Comparison of ENCODE assay signal across 9 cellular contexts in the genomic region with DNA sequence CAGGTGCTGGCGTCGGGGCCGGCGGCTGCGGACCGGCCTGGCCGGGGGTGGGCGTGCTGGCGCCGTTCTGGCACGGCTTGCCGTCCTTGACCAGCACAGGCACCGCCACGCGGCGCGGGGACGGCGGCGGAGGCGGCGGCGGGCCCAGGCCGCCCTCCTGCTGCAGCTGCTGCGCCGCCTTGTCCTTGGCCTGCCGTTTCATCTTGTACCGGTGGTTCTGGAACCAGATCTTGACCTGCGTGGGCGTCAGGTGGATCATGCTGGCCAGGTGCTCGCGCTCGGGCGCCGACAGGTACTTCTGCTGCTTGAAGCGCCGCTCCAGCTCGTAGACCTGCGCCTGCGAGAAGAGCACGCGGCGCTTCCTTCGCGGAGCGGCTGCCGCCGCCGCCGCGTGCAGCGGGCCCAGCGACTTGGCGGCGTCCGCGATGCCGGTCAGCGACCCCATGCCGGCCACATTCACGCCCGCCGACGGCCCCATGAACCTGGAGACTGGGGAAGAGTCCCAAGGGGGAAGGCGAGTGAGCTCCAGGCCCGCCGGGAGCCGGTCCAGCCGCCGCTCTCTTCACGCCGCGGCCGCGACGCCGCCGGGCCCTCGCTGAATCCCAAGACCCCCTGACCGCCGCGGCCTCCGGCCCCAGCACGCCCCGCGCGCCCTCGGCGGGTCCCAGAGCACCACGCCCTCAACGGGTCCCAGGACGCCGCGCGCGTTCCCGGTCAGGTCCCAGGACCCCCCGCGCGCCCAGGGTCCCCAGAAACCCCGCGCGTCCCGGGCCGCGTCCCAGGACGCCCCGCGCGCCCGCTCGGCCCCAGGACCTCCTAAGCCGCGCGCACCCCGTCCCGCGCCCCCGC. TPM values are rescaled to one million over a fixed set of nuclear protein-coding genes. Genes with fewer than 3 reads are reported as not detected.
DNase-seq lines count a peak whose midpoint lies in the region; ATAC-seq and TF ChIP-seq lines count a peak whose summit lies in the region.
"Had no signal": no experiment of that assay in that cellular context is flagged by ENCODE, and none has a peak within 500 bp of the region (broad histone marks: within the 10 kb centered on the region; RNA-seq: fewer than 3 reads in every experiment).

No MANE protein-coding gene starts in this region.

- no peak for ATAC-seq in IMR-90 (ENCODE audit: low read depth)
- no peak for ATAC-seq in GM19324 (IDR thresholded peaks at IDR 0.05; ENCODE audit: low FRiP score, unreplicated experiment)

- H3K36me3 Mint-ChIP-seq in neural progenitor cell: no peaks in the 10 kb centered on the region

- H3K4me3 ChIP-seq in IMR-90 (ENCODE audit: insufficient read depth, low read depth, low read length): peak overlapping the region; percentile 19; the same call in 1 of the 2 replicates
- no peak overlapping the region for H3K4me3 ChIP-seq in mammary epithelial cell (replicated peaks in 1 of 3; ENCODE audit: insufficient read depth in 1 of 3, low read depth in 2 of 3, low read length in 3 of 3)
- peak overlapping the region; percentile 29 for H3K4me3 ChIP-seq in neural progenitor cell
- H3K4me3 ChIP-seq in MM.1S (ENCODE audit: low read length): no peak overlapping the region

- no peak overlapping the region for H4K5ac ChIP-seq in IMR-90 (ENCODE audit: low read depth, low read length)

- H3K79me2 ChIP-seq in mammary epithelial cell (ENCODE audit: insufficient read depth, low read length): no peaks in the 10 kb centered on the region
- no peaks in the 10 kb centered on the region for H3K79me2 ChIP-seq in neural progenitor cell (ENCODE audit: low read depth)
- no peaks in the 10 kb centered on the region for H3K79me2 ChIP-seq in MM.1S (ENCODE audit: low read length)

- H3K4me1 ChIP-seq in IMR-90 (ENCODE audit: control insufficient read depth, insufficient read depth, low read length) (peaks cover 2% of the 10 kb centered on the region; the same call in 1 of the 2 replicates), mammary epithelial cell (ENCODE audit: insufficient read depth, low read length) (peaks cover 9% of the 10 kb centered on the region), neural progenitor cell (peaks cover 9% of the 10 kb centered on the region), MM.1S (ENCODE audit: low read length) (no peaks in the 10 kb centered on the region)

- H3K27ac ChIP-seq in IMR-90 (ENCODE audit: insufficient read depth, low read length) (no peak overlapping the region), mammary epithelial cell (ENCODE audit: insufficient read depth, low read depth, low read length) (no peak overlapping the region), neural progenitor cell (no peak overlapping the region), MM.1S (ENCODE audit: low read length) (no peak overlapping the region)

- no peak overlapping the region for H2BK15ac ChIP-seq in IMR-90 (ENCODE audit: low read depth, low read length)

- H2AFZ ChIP-seq in IMR-90 (replicated peaks; ENCODE audit: low read length, poor library complexity) (peak overlapping the region; percentile 77), mammary epithelial cell (ENCODE audit: low read depth, low read length) (peak overlapping the region; percentile 65), neural progenitor cell (replicated peaks) (peak overlapping the region; percentile 89), MM.1S (ENCODE audit: low read length) (no peak overlapping the region)

- H3K9me3 ChIP-seq in IMR-90 (ENCODE audit: control insufficient read depth, insufficient read depth, low read length) (peaks cover 18% of the 10 kb centered on the region), mammary epithelial cell (replicated peaks; ENCODE audit: insufficient read depth, low read length) (no peaks in the 10 kb centered on the region), neural progenitor cell (ENCODE audit: low read depth) (no peaks in the 10 kb centered on the region), MM.1S (replicated peaks; ENCODE audit: insufficient read depth, low read length) (no peaks in the 10 kb centered on the region)

- no peaks in the 10 kb centered on the region for H3K36me3 ChIP-seq in IMR-90 (ENCODE audit: control insufficient read depth, insufficient read depth, low read length)
- no peaks in the 10 kb centered on the region for H3K36me3 ChIP-seq in mammary epithelial cell (ENCODE audit: insufficient read depth, low read length)
- H3K36me3 ChIP-seq in neural progenitor cell: no peaks in the 10 kb centered on the region
- H3K36me3 ChIP-seq in MM.1S (replicated peaks; ENCODE audit: insufficient read depth, low read length): no peaks in the 10 kb centered on the region

- no peak overlapping the region for H3K4me3 Mint-ChIP-seq in neural progenitor cell

- H3F3A ChIP-seq in neural progenitor cell (ENCODE audit: low read depth) (peaks cover 22% of the 10 kb centered on the region), MM.1S (ENCODE audit: insufficient read depth, low read length) (no peaks in the 10 kb centered on the region)

- H3K27ac Mint-ChIP-seq in neural progenitor cell: no peak overlapping the region

- peaks cover 7% of the 10 kb centered on the region for H3K4me1 Mint-ChIP-seq in neural progenitor cell

- peaks cover 75% of the 10 kb centered on the region for H3K27me3 Mint-ChIP-seq in neural progenitor cell (ENCODE audit: insufficient read depth, low read depth)

- DNase-seq in ELF-1 (ENCODE audit: low read depth, low spot score) (peak; percentile 65), IMR-90 (no peak), mammary epithelial cell (peak; percentile 25), neural progenitor cell (ENCODE audit: low spot score) (peak; percentile 64), cerebellar nuclear complex (lab: John Stamatoyannopoulos, UW) (no peak), NCI-H1048 (lab: John Stamatoyannopoulos, UW) (no peak), MM.1S (no peak)

- H3K9ac ChIP-seq in IMR-90 (ENCODE audit: low read depth, low read length): no peak overlapping the region
- H3K9ac ChIP-seq in mammary epithelial cell (ENCODE audit: insufficient read depth, low read length): no peak overlapping the region
- no peak overlapping the region for H3K9ac ChIP-seq in neural progenitor cell
- no peak overlapping the region for H3K9ac ChIP-seq in MM.1S (ENCODE audit: low read length)

- no peaks in the 10 kb centered on the region for H3K9me2 ChIP-seq in MM.1S (replicated peaks; ENCODE audit: insufficient read depth, low read length)

- H3K9me3 Mint-ChIP-seq in neural progenitor cell: no peaks in the 10 kb centered on the region

- H3K4ac ChIP-seq in IMR-90 (ENCODE audit: low read depth, low read length): no peak overlapping the region

- H3K18ac ChIP-seq in IMR-90 (ENCODE audit: low read depth, low read length): no peak overlapping the region

- CTCF ChIA-PET in IMR-90 (lab: Yijun Ruan, JAX): interaction anchor here (1.0 kb wide), 1 partner anchor 61 kb away, joined by 3 read pairs; no protein-coding TSS in a partner anchor
- CTCF ChIA-PET in mammary epithelial cell (lab: Charles Lee; ENCODE audit: low non-redundant PET): no interaction called here

- no peak overlapping the region for H2BK20ac ChIP-seq in IMR-90 (ENCODE audit: low read depth, low read length)

- in situ Hi-C loops in IMR-90 (cut with MboI; ENCODE audit: low sequenced_read_pairs) (no loop called here), mammary epithelial cell (cut with MboI; ENCODE audit: low sequenced_read_pairs in 2 of 2) (no loop called here)

- H4K91ac ChIP-seq in IMR-90 (ENCODE audit: insufficient read depth, low read depth, low read length): no peak overlapping the region

- H2AK9ac ChIP-seq in IMR-90 (replicated peaks; ENCODE audit: low read depth, low read length, poor library complexity): no peak overlapping the region

- TF ChIP-seq POLR2A in IMR-90 (IDR thresholded peaks at IDR 0.05; ENCODE audit: low read depth, low read length): no peak

- no peaks in the 10 kb centered on the region for H3K79me1 ChIP-seq in IMR-90 (ENCODE audit: low read depth in 1 of 2, low read length in 2 of 2)

- no peak overlapping the region for H3K56ac ChIP-seq in IMR-90 (ENCODE audit: extremely low read depth, insufficient read depth, low read length)

- TF ChIP-seq CTCF in IMR-90 (conservative IDR thresholded peaks at IDR 0.05; ENCODE audit: low read depth, low read length): no peak
- TF ChIP-seq CTCF in mammary epithelial cell (conservative IDR thresholded peaks at IDR 0.05 in 1 of 2, IDR thresholded peaks at IDR 0.05 in 1 of 2; ENCODE audit: extremely low read depth in 1 of 2, insufficient read depth in 1 of 2, low read depth in 1 of 2, low read length in 2 of 2): no peak
- TF ChIP-seq CTCF in neural progenitor cell (IDR thresholded peaks at IDR 0.05): no peak
- TF ChIP-seq CTCF in MM.1S (IDR thresholded peaks at IDR 0.05; ENCODE audit: low read length): no peak

- POLR2A ChIA-PET in IMR-90 (lab: Charles Lee; ENCODE audit: unreplicated experiment): no interaction called here

- H2BK5ac ChIP-seq in IMR-90 (ENCODE audit: low read depth, low read length, poor library complexity, severe bottlenecking): no peak overlapping the region

- H3K14ac ChIP-seq in IMR-90 (replicated peaks; ENCODE audit: low read depth, low read length): no peak overlapping the region

- dilution Hi-C loops in IMR-90 (cut with HindIII; ENCODE audit: low sequenced_read_pairs, unreplicated experiment) (no loop called here), mammary epithelial cell (cut with HindIII; ENCODE audit: low sequenced_read_pairs) (no loop called here)

- no peak overlapping the region for H2AK5ac ChIP-seq in IMR-90 (ENCODE audit: low read depth, low read length)

- no peak overlapping the region for H2BK120ac ChIP-seq in IMR-90 (ENCODE audit: low read depth, low read length)

- WGBS in IMR-90 (ENCODE audit: extremely low coverage in 2 of 2, insufficient read length in 1 of 2), 2 experiments: 3% methylated on average over 71 of the region's 119 CpGs; no CpG with 5 or more reads in 1 of the 2 experiments
- 7% methylated on average over 3 of the region's 119 CpGs for WGBS in mammary epithelial cell (ENCODE audit: low coverage, missing lambda C conversion rate)

- H3K4me2 ChIP-seq in IMR-90 (ENCODE audit: low read depth, low read length) (peak overlapping the region; percentile 74; the same call in 1 of the 2 replicates), mammary epithelial cell (ENCODE audit: insufficient read depth, low read depth, low read length) (peak overlapping the region; percentile 69), neural progenitor cell (peak overlapping the region; percentile 39), MM.1S (ENCODE audit: low read depth, low read length) (no peak overlapping the region)

- H3K27me3 ChIP-seq in IMR-90 (ENCODE audit: control insufficient read depth, insufficient read depth, low read length) (peaks cover 79% of the 10 kb centered on the region), mammary epithelial cell (ENCODE audit: insufficient read depth, low read length) (peaks cover 46% of the 10 kb centered on the region), neural progenitor cell (peaks cover 100% of the 10 kb centered on the region), MM.1S (replicated peaks; ENCODE audit: insufficient read depth, low read length) (no peaks in the 10 kb centered on the region)

- no peak overlapping the region for H3K23ac ChIP-seq in IMR-90 (ENCODE audit: low read depth, low read length)

- BruUV-seq in IMR-90 (replicated peaks; lab: Mats Ljungman, UMichigan) (no TSS peak), mammary epithelial cell (replicated peaks; lab: Mats Ljungman, UMichigan) (no TSS peak)

- intact Hi-C loops in IMR-90 (cut with micrococcal nuclease): loop anchor here (10.0 kb wide), 1 partner anchor 161 kb away; no protein-coding TSS in a partner anchor
- intact Hi-C loops in mammary epithelial cell (cut with micrococcal nuclease): loop anchor here (5.0 kb wide), 1 partner anchor 94 kb away; a partner anchor contains a TSS

- TF ChIP-seq RAD21 in IMR-90 (IDR thresholded peaks at IDR 0.05; ENCODE audit: low read length): no peak

- H3K9me1 ChIP-seq in IMR-90 (ENCODE audit: insufficient read depth, low read length): no peaks in the 10 kb centered on the region

- H4K8ac ChIP-seq in IMR-90 (ENCODE audit: low read depth in 2 of 2, low read length in 2 of 2): no peak overlapping the region

- H4K20me1 ChIP-seq in IMR-90 (ENCODE audit: insufficient read depth, low read length): no peaks in the 10 kb centered on the region
- peaks cover 6% of the 10 kb centered on the region for H4K20me1 ChIP-seq in mammary epithelial cell (ENCODE audit: insufficient read depth, low read length)
- peaks cover 78% of the 10 kb centered on the region for H4K20me1 ChIP-seq in neural progenitor cell (ENCODE audit: low read depth)
- H4K20me1 ChIP-seq in MM.1S (ENCODE audit: insufficient read depth, low read length): no peaks in the 10 kb centered on the region

RNA-seq across cellular contexts. Expression of a gene that starts 1.1 kb away (rescaled TPM):
- not detected in 2 replicates for total RNA-seq in IMR-90 (2012; rRNA removed)
- polyA plus RNA-seq in IMR-90 (2012; rRNA removed): not detected in 2 replicates
- polyA plus RNA-seq in IMR-90 (2012; cell fraction: cytosol; rRNA removed): not detected in 2 replicates
- polyA plus RNA-seq in IMR-90 (2012; cell fraction: nucleus; rRNA removed; ENCODE audit: low replicate concordance): not detected in 2 replicates
- not detected for total RNA-seq in mammary epithelial cell
- not detected for polyA plus RNA-seq in mammary epithelial cell
- polyA minus RNA-seq in mammary epithelial cell: not detected
- not detected in 2 replicates for total RNA-seq in neural progenitor cell (ENCODE audit: low replicate concordance)
- total RNA-seq: NCI-H460 had no signal

Comparison
In these comparisons a context has a peak if more than half of its experiments do, and no peak if none do; other contexts are left out.
1. DNase-seq: peak in ELF-1 (single experiment), mammary epithelial cell (single experiment) and neural progenitor cell (single experiment); none in IMR-90 (single experiment), cerebellar nuclear complex (0 of 2), NCI-H1048 (single experiment) and MM.1S (single experiment).
2. H3K4me3 ChIP-seq: peak in IMR-90 (single experiment) and neural progenitor cell (single experiment); none in mammary epithelial cell (0 of 3) and MM.1S (single experiment).